11 cellular contexts compared by ENCODE assay signal in genomic region chr11:10752486-10752885, GRCh38. TPM values are rescaled to one million over a fixed set of nuclear protein-coding genes. Genes with fewer than 3 reads are reported as not detected.
A peak's percentile ranks its signal among the peaks of the same experiment; 100 is the strongest.
DNase-seq lines count a peak whose midpoint lies in the region; ATAC-seq lines count a peak whose summit lies in the region.
"Had no signal": no experiment of that assay in that cellular context is flagged by ENCODE, and none has a peak within 500 bp of the region (broad histone marks: within the 10 kb centered on the region; RNA-seq: fewer than 3 reads in every experiment).

No MANE protein-coding gene starts in this region.

- 94% methylated on average over 7 of the region's 7 CpGs for WGBS in HUES64

- peak overlapping the region; percentile 74 to 94 (median 87) for H3K4me2 ChIP-seq in BLaER1 treated with 17β-estradiol and CSF1 and Interleukin-3, amounts not matched to agents 10 nM and 100 nM

- no peak overlapping the region for H3K27ac ChIP-seq in BLaER1 treated with 17β-estradiol and CSF1 and Interleukin-3, amounts not matched to agents 10 nM and 100 nM
- no peak overlapping the region for H3K27ac ChIP-seq in HUES64 (ENCODE audit: low read depth, low read length)

- H3K4me3 ChIP-seq in BLaER1 treated with 17β-estradiol and CSF1 and Interleukin-3, amounts not matched to agents 10 nM and 100 nM, result peak overlapping the region; percentile 74 to 95 (median 83)
- H3K4me3 ChIP-seq in HUES64 (ENCODE audit: low read length), result peak overlapping the region; percentile 88

- H3K4me1 Mint-ChIP-seq in central memory CD8-positive, alpha-beta T cell, result peaks cover 20% of the 10 kb centered on the region
- peaks cover 7 to 32% (median 24%) of the 10 kb centered on the region in 4 donors for H3K4me1 Mint-ChIP-seq in naive thymus-derived CD8-positive, alpha-beta T cell

- peaks cover 19 to 51% (median 40%) of the 10 kb centered on the region in 10 experiments for H3K4me1 ChIP-seq in BLaER1 treated with 17β-estradiol and CSF1 and Interleukin-3, amounts not matched to agents 10 nM and 100 nM
- peaks cover 7% of the 10 kb centered on the region; the same call in 1 of the 2 replicates for H3K4me1 ChIP-seq in HUES64 (ENCODE audit: insufficient read depth, low read length)

- no peaks in the 10 kb centered on the region for H3K9me3 ChIP-seq in BLaER1 treated with 17β-estradiol and CSF1 and Interleukin-3, amounts not matched to agents 10 nM and 100 nM (replicated peaks in 1 of 11)
- no peaks in the 10 kb centered on the region for H3K9me3 ChIP-seq in HUES64 (ENCODE audit: insufficient read depth, low read depth, low read length)

- H3K36me3 Mint-ChIP-seq in central memory CD8-positive, alpha-beta T cell (ENCODE audit: insufficient read depth), result peaks cover 27% of the 10 kb centered on the region
- peaks cover 0 to 32% (median 9%) of the 10 kb centered on the region in 3 donors for H3K36me3 Mint-ChIP-seq in naive thymus-derived CD8-positive, alpha-beta T cell

- no peak overlapping the region for H3K27ac Mint-ChIP-seq in central memory CD8-positive, alpha-beta T cell (ENCODE audit: low read depth)
- peak overlapping the region in 3 of 10 donors; percentile 13 to 96 (median 24) for H3K27ac Mint-ChIP-seq in naive thymus-derived CD8-positive, alpha-beta T cell

- H3K36me3 ChIP-seq in BLaER1 treated with 17β-estradiol and CSF1 and Interleukin-3, amounts not matched to agents 10 nM and 100 nM, result peaks cover 36 to 50% (median 47%) of the 10 kb centered on the region in 11 experiments
- H3K36me3 ChIP-seq in HUES64 (ENCODE audit: insufficient read depth, low read length), result peaks cover 49% of the 10 kb centered on the region

- POLR2A ChIA-PET in naive thymus-derived CD8-positive, alpha-beta T cell (lab: Charles Lee), result interaction anchor here (0.5 to 3.8 kb wide), 2 partner anchors 26 to 56 kb away, joined by 3 to 46 read pairs; partner anchors contain the start of gene EIF4G2

- H3K9ac ChIP-seq in BLaER1 treated with 17β-estradiol and CSF1 and Interleukin-3, amounts not matched to agents 10 nM and 100 nM, result peak overlapping the region in 9 of 11 experiments; percentile 80 to 91 (median 86); a peak in 7 of 22 replicates
- H3K9ac ChIP-seq in HUES64 (ENCODE audit: low read depth, low read length), result no peak overlapping the region

- ATAC-seq in central memory CD8-positive, alpha-beta T cell (replicated peaks; ENCODE audit: extremely low read depth, poor library complexity, severe bottlenecking), result no peak
- ATAC-seq in naive thymus-derived CD8-positive, alpha-beta T cell, result no peak
- ATAC-seq in GM21447 (IDR thresholded peaks at IDR 0.05; ENCODE audit: unreplicated experiment), result no peak
- no peak for ATAC-seq in GM19324 (IDR thresholded peaks at IDR 0.05; ENCODE audit: low FRiP score, unreplicated experiment)

- H3K27me3 ChIP-seq in BLaER1 treated with 17β-estradiol and CSF1 and Interleukin-3, amounts not matched to agents 10 nM and 100 nM, result no peaks in the 10 kb centered on the region
- H3K27me3 ChIP-seq in HUES64 (ENCODE audit: insufficient read depth, low read length), result no peaks in the 10 kb centered on the region

- no peaks in the 10 kb centered on the region for H3K9me3 Mint-ChIP-seq in central memory CD8-positive, alpha-beta T cell
- no peaks in the 10 kb centered on the region for H3K9me3 Mint-ChIP-seq in naive thymus-derived CD8-positive, alpha-beta T cell

- peaks cover 0 to 13% (median 6%) of the 10 kb centered on the region in 11 experiments; a peak in 7 of 22 replicates for H4K20me1 ChIP-seq in BLaER1 treated with 17β-estradiol and CSF1 and Interleukin-3, amounts not matched to agents 10 nM and 100 nM

- DNase-seq in central memory CD8-positive, alpha-beta T cell (ENCODE audit: low spot score in 2 of 2), result no peak
- no peak for DNase-seq in naive thymus-derived CD8-positive, alpha-beta T cell
- DNase-seq in HuH-7 (ENCODE audit: low spot score) (no peak), NCI-H345 treated with DMSO at 0.1 percent for 48 hours (lab: John Stamatoyannopoulos, UW; ENCODE audit: unreplicated experiment) (no peak)
- DNase-seq: aorta; NCI-H1048; stimulated activated CD4-positive, alpha-beta T cell treated with anti-CD3 and anti-CD28 coated beads, Interleukin-2, amount 100 ng/mL, for 24 hours had no signal

- H3K4me3 Mint-ChIP-seq in central memory CD8-positive, alpha-beta T cell, result peak overlapping the region; percentile 95
- peak overlapping the region; percentile 26 to 97 (median 96) for H3K4me3 Mint-ChIP-seq in naive thymus-derived CD8-positive, alpha-beta T cell

- no peaks in the 10 kb centered on the region for H3K27me3 Mint-ChIP-seq in central memory CD8-positive, alpha-beta T cell
- H3K27me3 Mint-ChIP-seq in naive thymus-derived CD8-positive, alpha-beta T cell, result no peaks in the 10 kb centered on the region

RNA-seq across cellular contexts. Expression of gene CTR9, which starts 1.4 kb away (rescaled TPM):
- polyA plus RNA-seq in HUES64 (2013, experiment 1 of 2), result 35.5 TPM
- polyA plus RNA-seq in HUES64 (2013, experiment 2 of 2), result 33.5 TPM
- total RNA-seq in naive thymus-derived CD8-positive, alpha-beta T cell, result 10 to 100 TPM; 58.2 to 66.4 TPM
- 10 to 100 TPM; 53.2 to 66.8 (median 53.7) TPM for polyA plus RNA-seq in naive thymus-derived CD8-positive, alpha-beta T cell

RNA-seq across cellular contexts. Expression of gene EIF4G2, which starts 56.2 kb away (rescaled TPM):
- polyA plus RNA-seq in HUES64 (2013, experiment 1 of 2), result 772 TPM
- polyA plus RNA-seq in HUES64 (2013, experiment 2 of 2), result 725 TPM
- total RNA-seq in naive thymus-derived CD8-positive, alpha-beta T cell, result 100 to 1,000 TPM; 631 to 638 TPM
- 100 to 1,000 TPM; 315 to 425 (median 340) TPM for polyA plus RNA-seq in naive thymus-derived CD8-positive, alpha-beta T cell

RNA-seq across cellular contexts. Expression of gene IRAG1, which starts 58.9 kb away (rescaled TPM):
- 2.5 TPM for polyA plus RNA-seq in HUES64 (2013, experiment 1 of 2)
- polyA plus RNA-seq in HUES64 (2013, experiment 2 of 2), result 3.7 TPM
- total RNA-seq in naive thymus-derived CD8-positive, alpha-beta T cell, result not detected
- not detected for polyA plus RNA-seq in naive thymus-derived CD8-positive, alpha-beta T cell
